12 cellular contexts compared by ENCODE assay signal in the genomic region with DNA sequence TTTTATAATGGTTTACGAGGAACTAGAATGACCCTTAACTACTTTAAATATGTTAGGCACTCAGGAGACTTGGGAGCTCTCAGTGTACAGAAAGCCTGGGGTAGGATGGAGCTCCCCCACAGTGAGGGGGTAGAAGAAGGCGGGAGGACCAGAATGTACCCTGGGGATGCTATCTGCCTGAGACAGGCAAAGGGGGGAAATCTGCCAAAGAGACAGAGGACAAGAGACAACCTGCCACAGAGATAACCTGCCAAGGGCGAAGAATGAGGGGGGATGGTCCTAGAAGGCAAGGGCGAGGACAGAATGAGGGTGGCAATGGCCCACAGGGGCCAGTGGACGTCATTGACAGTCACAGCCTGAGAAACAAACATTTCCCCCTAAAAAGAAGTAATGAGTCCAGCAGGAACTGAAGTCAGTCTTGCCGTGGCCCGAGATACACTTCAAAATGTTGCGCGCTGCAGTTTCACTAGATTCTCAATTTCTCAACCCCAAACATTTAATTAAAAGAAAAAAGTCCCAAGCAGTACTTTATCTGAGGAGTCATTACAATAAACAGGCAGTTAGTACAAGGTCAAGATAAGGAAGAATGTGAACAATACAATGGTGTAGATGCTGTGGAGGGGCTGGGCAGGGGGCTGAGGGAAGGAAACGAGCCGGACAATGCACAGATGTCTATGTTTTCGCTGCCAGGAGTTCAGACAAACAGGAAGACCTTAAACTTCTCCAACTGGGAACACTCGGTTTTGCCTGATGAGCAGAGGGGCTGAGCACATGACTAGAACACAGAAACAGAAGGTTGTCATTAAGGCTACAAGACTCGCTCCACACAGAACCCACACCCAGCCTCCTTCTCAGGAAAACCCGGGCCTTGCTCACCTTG.
DNase-seq lines count a peak whose midpoint lies in the region; ATAC-seq, FAIRE-seq and TF ChIP-seq lines count a peak whose summit lies in the region.
"Had no signal": no experiment of that assay in that cellular context is flagged by ENCODE, and none has a peak within 500 bp of the region (broad histone marks: within the 10 kb centered on the region; RNA-seq: fewer than 3 reads in every experiment).

No MANE protein-coding gene starts in this region.

- H3K27ac Mint-ChIP-seq in glutamatergic neuron (ENCODE audit: unreplicated experiment), result peak overlapping the region; percentile 74
- H3K27ac Mint-ChIP-seq in activated CD4-positive, alpha-beta memory T cell treated with anti-CD3 and anti-CD28 coated beads, Interleukin-2, amount 10 ng/mL, durations not matched to agents 7 days and 5 days, result no peak overlapping the region
- H3K27ac Mint-ChIP-seq: activated naive CD4-positive, alpha-beta T cell treated with anti-CD3 and anti-CD28 coated beads for 36 hours; naive thymus-derived CD4-positive, alpha-beta T cell had no signal

- intact Hi-C loops in HepG2 (cut with micrococcal nuclease; ENCODE audit: unreplicated experiment), result no loop called here

- BruUV-seq in HepG2 (replicated peaks; lab: Mats Ljungman, UMichigan), result no TSS peak

- TF ChIP-seq EP300 in HepG2 (IDR thresholded peaks at IDR 0.05; ENCODE audit: low read depth in 2 of 2, low read length in 2 of 2) (no peak), HepG2 (CRISPR knock-in tag; IDR thresholded peaks at IDR 0.05; ENCODE audit: borderline replicate concordance) (no peak)

- peaks cover 3% of the 10 kb centered on the region for H3K79me2 ChIP-seq in HepG2 (ENCODE audit: insufficient read depth, low read length)
- H3K79me2 ChIP-seq in osteoblast (ENCODE audit: insufficient read depth, low read length), result peaks cover 44% of the 10 kb centered on the region

- no peak overlapping the region for H3K4me3 ChIP-seq in liver (ENCODE audit: low read depth in 1 of 3, low read length in 3 of 3)
- no peak overlapping the region for H3K4me3 ChIP-seq in HepG2 (replicated peaks in 1 of 3; ENCODE audit: insufficient read depth in 1 of 3, low read depth in 2 of 3, low read length in 3 of 3)
- H3K4me3 ChIP-seq in osteoblast (ENCODE audit: insufficient read depth, low read length), result no peak overlapping the region
- H3K4me3 ChIP-seq: smooth muscle cell had no signal

- H2AFZ ChIP-seq in HepG2 (ENCODE audit: low read length) (no peak overlapping the region), osteoblast (ENCODE audit: low read length) (no peak overlapping the region)

- peaks cover 43% of the 10 kb centered on the region for H3K4me1 Mint-ChIP-seq in glutamatergic neuron (ENCODE audit: low read depth, unreplicated experiment)
- peaks cover 18% of the 10 kb centered on the region for H3K4me1 Mint-ChIP-seq in activated CD4-positive, alpha-beta memory T cell treated with anti-CD3 and anti-CD28 coated beads, Interleukin-2, amount 10 ng/mL, durations not matched to agents 7 days and 5 days
- H3K4me1 Mint-ChIP-seq: naive thymus-derived CD4-positive, alpha-beta T cell had no signal

- peaks cover 3% of the 10 kb centered on the region for H3K9me3 Mint-ChIP-seq in glutamatergic neuron (ENCODE audit: unreplicated experiment)
- no peaks in the 10 kb centered on the region for H3K9me3 Mint-ChIP-seq in activated CD4-positive, alpha-beta memory T cell treated with anti-CD3 and anti-CD28 coated beads, Interleukin-2, amount 10 ng/mL, durations not matched to agents 7 days and 5 days
- H3K9me3 Mint-ChIP-seq: activated naive CD4-positive, alpha-beta T cell treated with anti-CD3 and anti-CD28 coated beads for 36 hours; naive thymus-derived CD4-positive, alpha-beta T cell had no signal

- no peak overlapping the region for H3K4me2 ChIP-seq in HepG2 (ENCODE audit: low read depth, low read length)
- H3K4me2 ChIP-seq in osteoblast (ENCODE audit: insufficient read depth, low read length), result no peak overlapping the region
- H3K4me2 ChIP-seq: smooth muscle cell had no signal

- no peak for FAIRE-seq in HepG2 (lab: Jason Lieb, UNC)

- no peaks in the 10 kb centered on the region for H3K4me1 ChIP-seq in liver (ENCODE audit: control insufficient read depth in 4 of 4, insufficient read depth in 4 of 4, low read length in 3 of 4)
- H3K4me1 ChIP-seq in HepG2 (ENCODE audit: insufficient read depth, low read length), result peaks cover 53% of the 10 kb centered on the region
- H3K4me1 ChIP-seq in osteoblast (ENCODE audit: insufficient read depth, low read length), result peaks cover 45% of the 10 kb centered on the region

- POLR2A ChIA-PET in HepG2 (lab: Yijun Ruan, JAX), result no interaction called here
- POLR2A ChIA-PET in activated CD4-positive, alpha-beta memory T cell treated with anti-CD3 and anti-CD28 coated beads, Interleukin-2, amount 10 ng/mL, durations not matched to agents 7 days and 5 days (lab: Charles Lee), result no interaction called here

- ATAC-seq in HepG2, result no peak
- ATAC-seq: naive thymus-derived CD4-positive, alpha-beta T cell had no signal

- peaks cover 0 to 2% (median 0%) of the 10 kb centered on the region in 4 donors for H3K27me3 ChIP-seq in liver (ENCODE audit: control insufficient read depth in 4 of 4, insufficient read depth in 4 of 4, low read length in 3 of 4)
- H3K27me3 ChIP-seq in HepG2 (ENCODE audit: control insufficient read depth in 1 of 2, insufficient read depth in 2 of 2, low read length in 2 of 2), result no peaks in the 10 kb centered on the region
- H3K27me3 ChIP-seq in osteoblast (ENCODE audit: insufficient read depth, low read length), result no peaks in the 10 kb centered on the region

- H3K27ac ChIP-seq in liver (ENCODE audit: low read depth in 1 of 2, low read length in 2 of 2) (peak overlapping the region; percentile 32 to 36), HepG2 (ENCODE audit: extremely low read length, insufficient read depth, low read length) (no peak overlapping the region), osteoblast (ENCODE audit: low read depth, low read length) (peak overlapping the region; percentile 24)

- WGBS in liver, result 81% methylated on average over 15 of the region's 15 CpGs
- 96% methylated on average over 15 of the region's 15 CpGs for WGBS in HepG2 (ENCODE audit: low lambda C conversion rate)

- H3K36me3 ChIP-seq in liver (ENCODE audit: control insufficient read depth in 4 of 4, insufficient read depth in 3 of 4, low read depth in 1 of 4, low read length in 3 of 4), result no peaks in the 10 kb centered on the region
- peaks cover 0 to 4% of the 10 kb centered on the region in 2 experiments; a peak in 2 of 5 replicates for H3K36me3 ChIP-seq in HepG2 (replicated peaks in 1 of 2; ENCODE audit: control insufficient read depth in 1 of 2, insufficient read depth in 2 of 2, low read length in 2 of 2)
- no peaks in the 10 kb centered on the region for H3K36me3 ChIP-seq in osteoblast (ENCODE audit: insufficient read depth, low read length)

- CTCF ChIA-PET in HepG2 (lab: Yijun Ruan, JAX; ENCODE audit: low intra/inter-chr PET ratio, low total read pairs), result no interaction called here
- CTCF ChIA-PET in activated CD4-positive, alpha-beta memory T cell treated with anti-CD3 and anti-CD28 coated beads, Interleukin-2, amount 10 ng/mL, durations not matched to agents 7 days and 5 days (lab: Charles Lee), result no interaction called here

- no peak for DNase-seq in HepG2 (ENCODE audit: low spot score)
- DNase-seq in glutamatergic neuron, result no peak
- DNase-seq in osteoblast (ENCODE audit: insufficient read length, low spot score, missing footprints), result no peak
- DNase-seq in GM19240 (ENCODE audit: insufficient read length, low spot score), result no peak
- DNase-seq in KG1 (lab: John Stamatoyannopoulos, UW), result no peak
- DNase-seq in activated CD4-positive, alpha-beta memory T cell treated with anti-CD3 and anti-CD28 coated beads, Interleukin-2, amount 10 ng/mL, durations not matched to agents 7 days and 5 days, result no peak
- no peak for DNase-seq in epidermal melanocyte (ENCODE audit: insufficient read length, low spot score)
- DNase-seq: activated naive CD4-positive, alpha-beta T cell treated with anti-CD3 and anti-CD28 coated beads for 36 hours; HCEC 1CT; naive thymus-derived CD4-positive, alpha-beta T cell had no signal

- H3K9ac ChIP-seq in liver (ENCODE audit: low read depth in 1 of 2, low read length in 2 of 2) (peak overlapping the region in 1 of 2 donors; percentile 16), HepG2 (ENCODE audit: insufficient read depth, low read depth, low read length) (no peak overlapping the region)

- in situ Hi-C loops in HepG2 (cut with HindIII; ENCODE audit: extremely low pct_ligation_motif_present, low pct_unique_long_range_greater_than_20kb), result no loop called here

- no peak for TF ChIP-seq POLR2A in HepG2 (IDR thresholded peaks at IDR 0.05; ENCODE audit: insufficient read depth in 1 of 2, low read depth in 2 of 2, low read length in 2 of 2)

- H3K36me3 Mint-ChIP-seq in glutamatergic neuron (ENCODE audit: unreplicated experiment), result no peaks in the 10 kb centered on the region
- no peaks in the 10 kb centered on the region for H3K36me3 Mint-ChIP-seq in activated CD4-positive, alpha-beta memory T cell treated with anti-CD3 and anti-CD28 coated beads, Interleukin-2, amount 10 ng/mL, durations not matched to agents 7 days and 5 days (ENCODE audit: low read depth)
- H3K36me3 Mint-ChIP-seq: naive thymus-derived CD4-positive, alpha-beta T cell had no signal

- no peak for TF ChIP-seq CTCF in liver (IDR thresholded peaks at IDR 0.05; ENCODE audit: low read depth, low read length, missing input control)
- TF ChIP-seq CTCF in HepG2 (CRISPR knock-in tag; IDR thresholded peaks at IDR 0.05), result no peak
- TF ChIP-seq CTCF in glutamatergic neuron (IDR thresholded peaks at IDR 0.05; ENCODE audit: partially characterized antibody, unreplicated experiment), result no peak
- no peak for TF ChIP-seq CTCF in osteoblast (IDR thresholded peaks at IDR 0.05; ENCODE audit: extremely low read depth, low read depth, low read length)

- H3K27me3 Mint-ChIP-seq in glutamatergic neuron (ENCODE audit: unreplicated experiment), result no peaks in the 10 kb centered on the region
- H3K27me3 Mint-ChIP-seq in activated CD4-positive, alpha-beta memory T cell treated with anti-CD3 and anti-CD28 coated beads, Interleukin-2, amount 10 ng/mL, durations not matched to agents 7 days and 5 days, result peaks cover 31% of the 10 kb centered on the region

- H3K4me3 Mint-ChIP-seq in glutamatergic neuron (ENCODE audit: unreplicated experiment), result peak overlapping the region; percentile 30
- no peak overlapping the region for H3K4me3 Mint-ChIP-seq in activated CD4-positive, alpha-beta memory T cell treated with anti-CD3 and anti-CD28 coated beads, Interleukin-2, amount 10 ng/mL, durations not matched to agents 7 days and 5 days
- H3K4me3 Mint-ChIP-seq: activated naive CD4-positive, alpha-beta T cell treated with anti-CD3 and anti-CD28 coated beads for 36 hours; naive thymus-derived CD4-positive, alpha-beta T cell had no signal

- no peaks in the 10 kb centered on the region for H4K20me1 ChIP-seq in HepG2 (ENCODE audit: insufficient read depth, low read length)
- no peaks in the 10 kb centered on the region for H4K20me1 ChIP-seq in osteoblast (ENCODE audit: insufficient read depth, low read length)

- TF ChIP-seq RAD21 in liver (IDR thresholded peaks at IDR 0.05), result peak in 1 of 2 donors; percentile 13
- no peak for TF ChIP-seq RAD21 in HepG2 (CRISPR knock-in tag; IDR thresholded peaks at IDR 0.05)

- H3K9me3 ChIP-seq in liver (ENCODE audit: control insufficient read depth in 4 of 4, low read length in 3 of 4) (no peaks in the 10 kb centered on the region), HepG2 (ENCODE audit: low read length) (no peaks in the 10 kb centered on the region), osteoblast (ENCODE audit: low read depth, low read length) (no peaks in the 10 kb centered on the region)
